30 cellular contexts compared by ENCODE assay signal in genomic region chr9:114050646-114051045, GRCh38. TPM values are rescaled to one million over a fixed set of nuclear protein-coding genes. Genes with fewer than 3 reads are reported as not detected.
A peak's percentile ranks its signal among the peaks of the same experiment; 100 is the strongest.
DNase-seq lines count a peak whose midpoint lies in the region; ATAC-seq, FAIRE-seq and TF ChIP-seq lines count a peak whose summit lies in the region.
"Had no signal": no experiment of that assay in that cellular context is flagged by ENCODE, and none has a peak within 500 bp of the region (broad histone marks: within the 10 kb centered on the region; RNA-seq: fewer than 3 reads in every experiment).

No MANE protein-coding gene starts in this region.

- TF ChIP-seq RAD21 in HepG2 (CRISPR knock-in tag; IDR thresholded peaks at IDR 0.05) = no peak

- in situ Hi-C loops in HepG2 (cut with HindIII; ENCODE audit: extremely low pct_ligation_motif_present, low pct_unique_long_range_greater_than_20kb) = no loop called here

- CTCF ChIA-PET in HepG2 (lab: Yijun Ruan, JAX; ENCODE audit: low intra/inter-chr PET ratio, low total read pairs) = no interaction called here

- no peaks in the 10 kb centered on the region for H3K36me3 Mint-ChIP-seq in stimulated activated effector memory CD8-positive, alpha-beta T cell treated with anti-CD3 and anti-CD28 coated beads, Interleukin-12 subunit alpha, Interleukin-12 subunit beta, amount 100 ng/mL, for 72 hours

- no peaks in the 10 kb centered on the region for H3K9me3 ChIP-seq in HepG2 (ENCODE audit: low read length)
- no peaks in the 10 kb centered on the region for H3K9me3 ChIP-seq in WERI-Rb-1 (ENCODE audit: severe bottlenecking)
- H3K9me3 ChIP-seq: BLaER1 treated with 17β-estradiol and CSF1 and Interleukin-3, amounts not matched to agents 10 nM and 100 nM; HAP-1; SJSA1 had no signal

- H3K9me3 Mint-ChIP-seq in stimulated activated effector memory CD8-positive, alpha-beta T cell treated with anti-CD3 and anti-CD28 coated beads, Interleukin-12 subunit alpha, Interleukin-12 subunit beta, amount 100 ng/mL, for 72 hours = no peaks in the 10 kb centered on the region
- H3K9me3 Mint-ChIP-seq: CD4-positive, alpha-beta T cell; HFFc6 had no signal

- H3K4me3 ChIP-seq in HepG2 (replicated peaks in 1 of 3; ENCODE audit: insufficient read depth in 1 of 3, low read depth in 2 of 3, low read length in 3 of 3) (no peak overlapping the region), WERI-Rb-1 (ENCODE audit: low read depth, low read length) (no peak overlapping the region)
- H3K4me3 ChIP-seq: BLaER1 treated with 17β-estradiol and CSF1 and Interleukin-3, amounts not matched to agents 10 nM and 100 nM; HAP-1; SJSA1 had no signal

- no TSS peak for BruUV-seq in HepG2 (replicated peaks; lab: Mats Ljungman, UMichigan)

- DNase-seq in cardiac septum (ENCODE audit: low spot score) = peak; percentile 65
- DNase-seq in left cardiac atrium = no peak
- DNase-seq in HepG2 (ENCODE audit: low spot score) = no peak
- no peak for DNase-seq in stimulated activated effector memory CD8-positive, alpha-beta T cell treated with anti-CD3 and anti-CD28 coated beads, Interleukin-12 subunit alpha, Interleukin-12 subunit beta, amount 100 ng/mL, for 72 hours (ENCODE audit: low spot score in 2 of 2)
- no peak for DNase-seq in iPS-NIHi7 (ENCODE audit: extremely low spot score)
- DNase-seq in WERI-Rb-1 = no peak
- DNase-seq: CD4-positive, alpha-beta T cell; DMS53; GOT3; HFFc6; KBM-7; NCI-H1048; NCI-H1417; NCI-H1694; NCI-H2029 treated with DMSO at 0.1 percent for 48 hours; NCI-H446 treated with DMSO at 0.1 percent for 48 hours; NCI-H526; Right ventricle myocardium superior; RPMI8226 had no signal

- H3K79me2 ChIP-seq in HepG2 (ENCODE audit: insufficient read depth, low read length) = no peaks in the 10 kb centered on the region

- no peak for FAIRE-seq in HepG2 (lab: Jason Lieb, UNC)
- FAIRE-seq: A204.1, HTR-8/SVneo had no signal

- H3K27ac Mint-ChIP-seq in stimulated activated effector memory CD8-positive, alpha-beta T cell treated with anti-CD3 and anti-CD28 coated beads, Interleukin-12 subunit alpha, Interleukin-12 subunit beta, amount 100 ng/mL, for 72 hours = no peak overlapping the region
- H3K27ac Mint-ChIP-seq: CD4-positive, alpha-beta T cell; HFFc6 had no signal

- H3K9ac ChIP-seq in HepG2 (ENCODE audit: insufficient read depth, low read depth, low read length) = no peak overlapping the region
- H3K9ac ChIP-seq: BLaER1 treated with 17β-estradiol and CSF1 and Interleukin-3, amounts not matched to agents 10 nM and 100 nM had no signal

- WGBS in HepG2 (ENCODE audit: low lambda C conversion rate) = 27% methylated on average over 6 of the region's 6 CpGs

- no peaks in the 10 kb centered on the region for H3K36me3 ChIP-seq in HepG2 (replicated peaks in 1 of 2; ENCODE audit: control insufficient read depth in 1 of 2, insufficient read depth in 2 of 2, low read length in 2 of 2)
- no peaks in the 10 kb centered on the region for H3K36me3 ChIP-seq in WERI-Rb-1

- no peak for ATAC-seq in left cardiac atrium
- ATAC-seq in HepG2 = no peak
- ATAC-seq in stimulated activated effector memory CD8-positive, alpha-beta T cell treated with anti-CD3 and anti-CD28 coated beads, Interleukin-12 subunit alpha, Interleukin-12 subunit beta, amount 100 ng/mL, for 72 hours = peak; percentile 20
- ATAC-seq in GM21576 (IDR thresholded peaks at IDR 0.05; ENCODE audit: unreplicated experiment) = no peak

- peaks cover 21% of the 10 kb centered on the region for H3K4me1 ChIP-seq in HepG2 (ENCODE audit: insufficient read depth, low read length)
- H3K4me1 ChIP-seq: HAP-1, SJSA1 had no signal

- H3K4me2 ChIP-seq in HepG2 (ENCODE audit: low read depth, low read length) = peak overlapping the region; percentile 23; the same call in 1 of the 2 replicates

- TF ChIP-seq CTCF in HepG2 (CRISPR knock-in tag; IDR thresholded peaks at IDR 0.05) (no peak), WERI-Rb-1 (IDR thresholded peaks at IDR 0.05; ENCODE audit: low read depth, low read length) (no peak)

- H3K4me3 Mint-ChIP-seq in stimulated activated effector memory CD8-positive, alpha-beta T cell treated with anti-CD3 and anti-CD28 coated beads, Interleukin-12 subunit alpha, Interleukin-12 subunit beta, amount 100 ng/mL, for 72 hours = no peak overlapping the region
- H3K4me3 Mint-ChIP-seq: CD4-positive, alpha-beta T cell; HFFc6 had no signal

- no peaks in the 10 kb centered on the region for H3K4me1 Mint-ChIP-seq in stimulated activated effector memory CD8-positive, alpha-beta T cell treated with anti-CD3 and anti-CD28 coated beads, Interleukin-12 subunit alpha, Interleukin-12 subunit beta, amount 100 ng/mL, for 72 hours

- intact Hi-C loops in cardiac septum (cut with DNase I) (loop anchor here (10.0 kb wide), 1 partner anchor 64 kb away; no protein-coding TSS in a partner anchor), left cardiac atrium (cut with DNase I) (no loop called here), HepG2 (cut with micrococcal nuclease; ENCODE audit: unreplicated experiment) (no loop called here)

- no peaks in the 10 kb centered on the region for H4K20me1 ChIP-seq in HepG2 (ENCODE audit: insufficient read depth, low read length)
- H4K20me1 ChIP-seq: BLaER1 treated with 17β-estradiol and CSF1 and Interleukin-3, amounts not matched to agents 10 nM and 100 nM had no signal

- H2AFZ ChIP-seq in HepG2 (ENCODE audit: low read length) = no peak overlapping the region

- no peak for TF ChIP-seq EP300 in HepG2 (IDR thresholded peaks at IDR 0.05; ENCODE audit: low read depth in 2 of 2, low read length in 2 of 2)
- no peak for TF ChIP-seq EP300 in HepG2 (CRISPR knock-in tag; IDR thresholded peaks at IDR 0.05; ENCODE audit: borderline replicate concordance)

- peaks cover 1 to 6% of the 10 kb centered on the region in 2 experiments; a peak in 2 of 5 replicates for H3K27me3 ChIP-seq in HepG2 (ENCODE audit: control insufficient read depth in 1 of 2, insufficient read depth in 2 of 2, low read length in 2 of 2)
- H3K27me3 ChIP-seq in WERI-Rb-1 (ENCODE audit: insufficient read depth, low read depth, severe bottlenecking) = no peaks in the 10 kb centered on the region
- H3K27me3 ChIP-seq: SJSA1 had no signal

- no peak for TF ChIP-seq POLR2A in HepG2 (IDR thresholded peaks at IDR 0.05; ENCODE audit: insufficient read depth in 1 of 2, low read depth in 2 of 2, low read length in 2 of 2)

- no peak overlapping the region for H3K27ac ChIP-seq in HepG2 (ENCODE audit: extremely low read length, insufficient read depth, low read length)
- no peak overlapping the region for H3K27ac ChIP-seq in WERI-Rb-1
- H3K27ac ChIP-seq: BLaER1 treated with 17β-estradiol and CSF1 and Interleukin-3, amounts not matched to agents 10 nM and 100 nM; SJSA1 had no signal

- POLR2A ChIA-PET in HepG2 (lab: Yijun Ruan, JAX) = interaction anchor here (1.0 kb wide), 1 partner anchor 27 kb away, joined by 4 read pairs; the partner anchor contains the start of gene AMBP

RNA-seq across cellular contexts. Expression of gene AMBP, which starts 27.5 kb away (rescaled TPM):
- total RNA-seq in cardiac septum (not detected), left cardiac atrium (under 1 TPM; 0.21 to 0.39 TPM), HepG2 (2016; rRNA removed; fragmentation: Illumina TruSeq; extraction: Trizol) (612 and 1,510 TPM in 2 replicates)
- total RNA-seq in HepG2 (2016; cell fraction: cytosol; rRNA removed; fragmentation: Illumina TruSeq; extraction: Trizol; ENCODE audit: low read depth) = 264 and 266 TPM in 2 replicates
- total RNA-seq in HepG2 (2016; cell fraction: insoluble cytoplasmic fraction; rRNA removed; fragmentation: Illumina TruSeq; extraction: Trizol) = 610 and 1,558 TPM in 2 replicates
- total RNA-seq in HepG2 (2016; cell fraction: membrane; rRNA removed; fragmentation: Illumina TruSeq; extraction: Trizol) = 284 and 296 TPM in 2 replicates
- total RNA-seq in HepG2 (2016; cell fraction: nucleus; rRNA removed; fragmentation: Illumina TruSeq; extraction: Trizol) = 1,103 and 1,244 TPM in 2 replicates
- 2,580 and 3,919 TPM in 2 replicates for polyA plus RNA-seq in HepG2 (2011; rRNA removed)
- polyA plus RNA-seq in HepG2 (2011; cell fraction: cytosol; rRNA removed) = 3,676 and 4,547 TPM in 2 replicates
- polyA plus RNA-seq in HepG2 (2011; cell fraction: nucleus; rRNA removed) = 1,589 and 2,063 TPM in 2 replicates
- 2,894 and 3,165 TPM in 2 replicates for polyA plus RNA-seq in HepG2 (2012)
- polyA plus RNA-seq in HepG2 (2016; cell fraction: cytosol; fragmentation: Illumina TruSeq; extraction: Trizol; ENCODE audit: low read depth) = 305 and 334 TPM in 2 replicates
- 674 and 676 TPM in 2 replicates for polyA plus RNA-seq in HepG2 (2016; cell fraction: insoluble cytoplasmic fraction; fragmentation: Illumina TruSeq; extraction: Trizol; ENCODE audit: low read depth)
- 279 and 293 TPM in 2 replicates for polyA plus RNA-seq in HepG2 (2016; cell fraction: membrane; fragmentation: Illumina TruSeq; extraction: Trizol; ENCODE audit: low read depth)
- polyA plus RNA-seq in HepG2 (2016; cell fraction: nucleus; fragmentation: Illumina TruSeq; extraction: Trizol; ENCODE audit: insufficient read depth, low read depth) = 2,037 and 2,236 TPM in 2 replicates
- 0.72 and 924 TPM in 2 replicates for polyA minus RNA-seq in HepG2 (2011; rRNA and poly(A)+ RNA removed; ENCODE audit: low replicate concordance)
- polyA minus RNA-seq in HepG2 (2011; cell fraction: cytosol; rRNA and poly(A)+ RNA removed) = 612 and 1,026 TPM in 2 replicates
- 323 and 565 TPM in 2 replicates for polyA minus RNA-seq in HepG2 (2011; cell fraction: nucleus; rRNA and poly(A)+ RNA removed)
- total RNA-seq: CD4-positive, alpha-beta T cell; G401; HFFc6; LHCN-M2; MCF 10A had no signal

RNA-seq across cellular contexts. Expression of gene KIF12, which starts 48.4 kb away (rescaled TPM):
- total RNA-seq in cardiac septum (not detected), left cardiac atrium (under 1 TPM in 1 of 2 donors, not detected in 1; 0.09 TPM), HepG2 (2016; rRNA removed; fragmentation: Illumina TruSeq; extraction: Trizol) (0.81 and 1.8 TPM in 2 replicates)
- total RNA-seq in HepG2 (2016; cell fraction: cytosol; rRNA removed; fragmentation: Illumina TruSeq; extraction: Trizol; ENCODE audit: low read depth) = 0.61 and 1.1 TPM in 2 replicates
- total RNA-seq in HepG2 (2016; cell fraction: insoluble cytoplasmic fraction; rRNA removed; fragmentation: Illumina TruSeq; extraction: Trizol) = 0.94 and 1.8 TPM in 2 replicates
- 0.19 and 0.38 TPM in 2 replicates for total RNA-seq in HepG2 (2016; cell fraction: membrane; rRNA removed; fragmentation: Illumina TruSeq; extraction: Trizol)
- 2.7 and 3.5 TPM in 2 replicates for total RNA-seq in HepG2 (2016; cell fraction: nucleus; rRNA removed; fragmentation: Illumina TruSeq; extraction: Trizol)
- 12.5 and 14.8 TPM in 2 replicates for polyA plus RNA-seq in HepG2 (2011; rRNA removed)
- polyA plus RNA-seq in HepG2 (2011; cell fraction: cytosol; rRNA removed) = 1.6 and 3.1 TPM in 2 replicates
- polyA plus RNA-seq in HepG2 (2011; cell fraction: nucleus; rRNA removed) = 155 and 222 TPM in 2 replicates
- polyA plus RNA-seq in HepG2 (2012) = 6.2 and 7.2 TPM in 2 replicates
- polyA plus RNA-seq in HepG2 (2016; cell fraction: cytosol; fragmentation: Illumina TruSeq; extraction: Trizol; ENCODE audit: low read depth) = 0.14 and 0.26 TPM in 2 replicates
- 0.92 and 0.93 TPM in 2 replicates for polyA plus RNA-seq in HepG2 (2016; cell fraction: insoluble cytoplasmic fraction; fragmentation: Illumina TruSeq; extraction: Trizol; ENCODE audit: low read depth)
- polyA plus RNA-seq in HepG2 (2016; cell fraction: membrane; fragmentation: Illumina TruSeq; extraction: Trizol; ENCODE audit: low read depth) = 0.17 TPM in 1 of 2 replicates, not detected in the other
- 8.0 and 11.0 TPM in 2 replicates for polyA plus RNA-seq in HepG2 (2016; cell fraction: nucleus; fragmentation: Illumina TruSeq; extraction: Trizol; ENCODE audit: insufficient read depth, low read depth)
- 6.7 TPM in 1 of 2 replicates, not detected in the other for polyA minus RNA-seq in HepG2 (2011; rRNA and poly(A)+ RNA removed; ENCODE audit: low replicate concordance)
- 1.1 and 1.3 TPM in 2 replicates for polyA minus RNA-seq in HepG2 (2011; cell fraction: cytosol; rRNA and poly(A)+ RNA removed)
- polyA minus RNA-seq in HepG2 (2011; cell fraction: nucleus; rRNA and poly(A)+ RNA removed) = 11.6 and 13.7 TPM in 2 replicates
- total RNA-seq: CD4-positive, alpha-beta T cell; Daoy; HFFc6; LHCN-M2; MCF 10A; Right ventricle myocardium superior had no signal
- polyA plus RNA-seq: AG04450 had no signal

Comparison
In these comparisons a context has a peak if more than half of its experiments do, and no peak if none do; other contexts are left out.
1. RNA of gene AMBP, which starts 27.5 kb away (total RNA-seq): 264 to 1,558 TPM in HepG2; 0.21 to 0.39 TPM in left cardiac atrium and not detected in cardiac septum (single experiment); every median in the first group is over 100 times any median in the second.